In genomic region chr21:18244721-18245486, GRCh38 we compare ENCODE assay signal across 9 cellular contexts. TPM values are rescaled to one million over a fixed set of nuclear protein-coding genes. Genes with fewer than 3 reads are reported as not detected.
DNase-seq lines count a peak whose midpoint lies in the region; ATAC-seq, FAIRE-seq and TF ChIP-seq lines count a peak whose summit lies in the region.
"Had no signal": no experiment of that assay in that cellular context is flagged by ENCODE, and none has a peak within 500 bp of the region (broad histone marks: within the 10 kb centered on the region; RNA-seq: fewer than 3 reads in every experiment).

Gene CHODL, plus strand, starts transcription at chr21:18244833. Its CDS starts 391 bp downstream, at chr21:18245224.

- H3K9me3 ChIP-seq in MG63 (no peaks in the 10 kb centered on the region), duodenal mucosa (ENCODE audit: control insufficient read depth in 1 of 2, low read length in 2 of 2) (no peaks in the 10 kb centered on the region), HepG2 (ENCODE audit: low read length) (no peaks in the 10 kb centered on the region), small intestine (ENCODE audit: control insufficient read depth, low read depth) (no peaks in the 10 kb centered on the region)

- H3K36me3 Mint-ChIP-seq in stimulated activated naive B cell treated with anti-CD40 and anti-IgM and Interleukin-4, amounts not matched to agents 10 μg/mL and 1 μg/mL and 100 μg/mL, for 72 hours: no peaks in the 10 kb centered on the region

- no peaks in the 10 kb centered on the region for H3K79me2 ChIP-seq in HepG2 (ENCODE audit: insufficient read depth, low read length)

- peaks cover 19 to 28% of the 10 kb centered on the region in 2 donors for H3K27me3 Mint-ChIP-seq in stimulated activated naive B cell treated with anti-CD40 and anti-IgM and Interleukin-4, amounts not matched to agents 10 μg/mL and 1 μg/mL and 100 μg/mL, for 72 hours

- no peak for TF ChIP-seq RAD21 in HepG2 (CRISPR knock-in tag; IDR thresholded peaks at IDR 0.05)

- TF ChIP-seq CTCF in HepG2 (CRISPR knock-in tag; IDR thresholded peaks at IDR 0.05) (no peak), GM10248 (IDR thresholded peaks at IDR 0.05; ENCODE audit: control extremely low read depth, extremely low read depth, low read depth, missing control alignments) (no peak)

- FAIRE-seq in HepG2 (lab: Jason Lieb, UNC): no peak
- no peak for FAIRE-seq in small intestine (lab: Jason Lieb, UNC)

- CTCF ChIA-PET in HepG2 (lab: Yijun Ruan, JAX; ENCODE audit: low intra/inter-chr PET ratio, low total read pairs) (no interaction called here), GM10248 (lab: Yijun Ruan, JAX) (no interaction called here)

- no peak for TF ChIP-seq POLR2A in HepG2 (IDR thresholded peaks at IDR 0.05; ENCODE audit: insufficient read depth in 1 of 2, low read depth in 2 of 2, low read length in 2 of 2)

- peak within 1 kb of the TSS; percentile 20 for H2AFZ ChIP-seq in HepG2 (ENCODE audit: low read length)

- in situ Hi-C loops in HepG2 (cut with HindIII; ENCODE audit: extremely low pct_ligation_motif_present, low pct_unique_long_range_greater_than_20kb): no loop called here

- ATAC-seq in HepG2 (peak; percentile 65), GM19455 (IDR thresholded peaks at IDR 0.05; ENCODE audit: unreplicated experiment) (no peak), HG03457 (IDR thresholded peaks at IDR 0.05; ENCODE audit: unreplicated experiment) (no peak)
- peak; percentile 5 to 22 for ATAC-seq in stimulated activated naive B cell treated with anti-CD40 and anti-IgM and Interleukin-4, amounts not matched to agents 10 μg/mL and 1 μg/mL and 100 μg/mL, for 72 hours (replicated peaks)

- H3K4me1 Mint-ChIP-seq in stimulated activated naive B cell treated with anti-CD40 and anti-IgM and Interleukin-4, amounts not matched to agents 10 μg/mL and 1 μg/mL and 100 μg/mL, for 72 hours: no peaks in the 10 kb centered on the region

- H3K27ac ChIP-seq in duodenal mucosa (ENCODE audit: low read depth, low read length) (no peak within 1 kb of the TSS), HepG2 (ENCODE audit: extremely low read length, insufficient read depth, low read length) (no peak within 1 kb of the TSS), small intestine (ENCODE audit: low read depth in 1 of 2, low read length in 1 of 2) (no peak within 1 kb of the TSS)

- peak within 1 kb of the TSS in 1 of 2 donors; percentile 50 for H3K4me3 Mint-ChIP-seq in stimulated activated naive B cell treated with anti-CD40 and anti-IgM and Interleukin-4, amounts not matched to agents 10 μg/mL and 1 μg/mL and 100 μg/mL, for 72 hours
- H3K4me3 Mint-ChIP-seq: naive thymus-derived CD8-positive, alpha-beta T cell had no signal

- no peaks in the 10 kb centered on the region for H3K36me3 ChIP-seq in MG63
- no peaks in the 10 kb centered on the region for H3K36me3 ChIP-seq in duodenal mucosa (ENCODE audit: control insufficient read depth in 1 of 2, insufficient read depth in 2 of 2, low read length in 2 of 2)
- no peaks in the 10 kb centered on the region for H3K36me3 ChIP-seq in HepG2 (replicated peaks in 1 of 2; ENCODE audit: control insufficient read depth in 1 of 2, insufficient read depth in 2 of 2, low read length in 2 of 2)
- no peaks in the 10 kb centered on the region for H3K36me3 ChIP-seq in small intestine (ENCODE audit: control insufficient read depth in 2 of 2, insufficient read depth in 2 of 2, low read length in 2 of 2)

- intact Hi-C loops in HepG2 (cut with micrococcal nuclease; ENCODE audit: unreplicated experiment): no loop called here

- no peaks in the 10 kb centered on the region for H3K9me3 Mint-ChIP-seq in stimulated activated naive B cell treated with anti-CD40 and anti-IgM and Interleukin-4, amounts not matched to agents 10 μg/mL and 1 μg/mL and 100 μg/mL, for 72 hours

- H3K4me2 ChIP-seq in HepG2 (ENCODE audit: low read depth, low read length): peak within 1 kb of the TSS; percentile 22

- no peak for TF ChIP-seq EP300 in HepG2 (IDR thresholded peaks at IDR 0.05; ENCODE audit: low read depth in 2 of 2, low read length in 2 of 2)
- no peak for TF ChIP-seq EP300 in HepG2 (CRISPR knock-in tag; IDR thresholded peaks at IDR 0.05; ENCODE audit: borderline replicate concordance)

- WGBS in HepG2 (ENCODE audit: low lambda C conversion rate): 32% methylated on average over 7 of the region's 72 CpGs
- 3 to 15% (median 3%) methylated on average over 61 to 72 of the region's 72 CpGs for WGBS in small intestine, 3 donors

- POLR2A ChIA-PET in HepG2 (lab: Yijun Ruan, JAX): no interaction called here
- POLR2A ChIA-PET in GM10248 (lab: Yijun Ruan, JAX): no interaction called here

- H3K27me3 ChIP-seq in MG63: no peaks in the 10 kb centered on the region
- H3K27me3 ChIP-seq in duodenal mucosa (ENCODE audit: control insufficient read depth in 1 of 2, insufficient read depth in 2 of 2, low read length in 2 of 2): peaks cover 15 to 21% of the 10 kb centered on the region in 2 donors
- peaks cover 0 to 5% of the 10 kb centered on the region in 2 experiments; a peak in 1 of 5 replicates for H3K27me3 ChIP-seq in HepG2 (ENCODE audit: control insufficient read depth in 1 of 2, insufficient read depth in 2 of 2, low read length in 2 of 2)
- peaks cover 3 to 4% of the 10 kb centered on the region in 2 donors for H3K27me3 ChIP-seq in small intestine (ENCODE audit: control insufficient read depth in 2 of 2, insufficient read depth in 2 of 2, low read length in 2 of 2)

- H3K9ac ChIP-seq in duodenal mucosa (ENCODE audit: low read depth in 1 of 2, low read length in 2 of 2) (no peak within 1 kb of the TSS), HepG2 (ENCODE audit: insufficient read depth, low read depth, low read length) (no peak within 1 kb of the TSS)

- no peaks in the 10 kb centered on the region for H4K20me1 ChIP-seq in HepG2 (ENCODE audit: insufficient read depth, low read length)

- H3K4me3 ChIP-seq in MG63 (peak within 1 kb of the TSS; percentile 51), duodenal mucosa (ENCODE audit: low read depth in 1 of 2, low read length in 2 of 2) (peak within 1 kb of the TSS; percentile 34 to 40), HepG2 (replicated peaks in 1 of 3; ENCODE audit: insufficient read depth in 1 of 3, low read depth in 2 of 3, low read length in 3 of 3) (no peak within 1 kb of the TSS), small intestine (ENCODE audit: low read depth in 1 of 2, low read length in 2 of 2) (no peak within 1 kb of the TSS)

- H3K4me1 ChIP-seq in duodenal mucosa (ENCODE audit: control insufficient read depth in 1 of 2, insufficient read depth in 2 of 2, low read length in 2 of 2) (peaks cover 0 to 3% of the 10 kb centered on the region in 2 donors), HepG2 (ENCODE audit: insufficient read depth, low read length) (peaks cover 9% of the 10 kb centered on the region; the same call in 1 of the 2 replicates), small intestine (ENCODE audit: control insufficient read depth in 2 of 2, insufficient read depth in 1 of 2, low read depth in 1 of 2, low read length in 1 of 2) (no peaks in the 10 kb centered on the region)

- no peak within 1 kb of the TSS for H3K27ac Mint-ChIP-seq in stimulated activated naive B cell treated with anti-CD40 and anti-IgM and Interleukin-4, amounts not matched to agents 10 μg/mL and 1 μg/mL and 100 μg/mL, for 72 hours

- BruUV-seq in HepG2 (replicated peaks; lab: Mats Ljungman, UMichigan): no TSS peak

- DNase-seq in MG63 (peak; percentile 47), HepG2 (ENCODE audit: low spot score) (no peak), GM10248 (ENCODE audit: extremely low spot score) (no peak), small intestine (no peak)
- DNase-seq in stimulated activated naive B cell treated with anti-CD40 and anti-IgM and Interleukin-4, amounts not matched to agents 10 μg/mL and 1 μg/mL and 100 μg/mL, for 72 hours: no peak
- DNase-seq: naive thymus-derived CD8-positive, alpha-beta T cell had no signal

TF ChIP-seq in HepG2, 621 proteins besides CTCF, POLR2A, EP300 and RAD21 (continues in another document):
- TF ChIP-seq ZNF747 (CRISPR knock-in tag; IDR thresholded peaks at IDR 0.05; ENCODE audit: borderline replicate concordance): no peak
- no peak for TF ChIP-seq FOXO4 (CRISPR knock-in tag; conservative IDR thresholded peaks at IDR 0.05)
- no peak for TF ChIP-seq KLF11 (CRISPR knock-in tag; IDR thresholded peaks at IDR 0.05)

RNA-seq across cellular contexts. Expression of gene CHODL, which starts in this region (rescaled TPM):
- total RNA-seq in MG63 (2014; rRNA removed; shearing (Covaris generic); ENCODE audit: low replicate concordance): 7.6 and 8.3 TPM in 2 replicates
- total RNA-seq in HepG2 (2016; rRNA removed; fragmentation: Illumina TruSeq; extraction: Trizol): not detected in 2 replicates
- total RNA-seq in HepG2 (2016; cell fraction: cytosol; rRNA removed; fragmentation: Illumina TruSeq; extraction: Trizol; ENCODE audit: low read depth): not detected in 2 replicates
- not detected in 2 replicates for total RNA-seq in HepG2 (2016; cell fraction: insoluble cytoplasmic fraction; rRNA removed; fragmentation: Illumina TruSeq; extraction: Trizol)
- not detected in 2 replicates for total RNA-seq in HepG2 (2016; cell fraction: membrane; rRNA removed; fragmentation: Illumina TruSeq; extraction: Trizol)
- not detected in 2 replicates for total RNA-seq in HepG2 (2016; cell fraction: nucleus; rRNA removed; fragmentation: Illumina TruSeq; extraction: Trizol)
- polyA plus RNA-seq in HepG2 (2011; rRNA removed): not detected in 2 replicates
- not detected in 2 replicates for polyA plus RNA-seq in HepG2 (2011; cell fraction: cytosol; rRNA removed)
- polyA plus RNA-seq in HepG2 (2011; cell fraction: nucleus; rRNA removed): not detected in 2 replicates
- polyA plus RNA-seq in HepG2 (2012): not detected in 2 replicates
- not detected in 2 replicates for polyA plus RNA-seq in HepG2 (2016; cell fraction: cytosol; fragmentation: Illumina TruSeq; extraction: Trizol; ENCODE audit: low read depth)
- polyA plus RNA-seq in HepG2 (2016; cell fraction: insoluble cytoplasmic fraction; fragmentation: Illumina TruSeq; extraction: Trizol; ENCODE audit: low read depth): not detected in 2 replicates
- polyA plus RNA-seq in HepG2 (2016; cell fraction: membrane; fragmentation: Illumina TruSeq; extraction: Trizol; ENCODE audit: low read depth): not detected in 2 replicates
- not detected in 2 replicates for polyA plus RNA-seq in HepG2 (2016; cell fraction: nucleus; fragmentation: Illumina TruSeq; extraction: Trizol; ENCODE audit: insufficient read depth, low read depth)
- polyA minus RNA-seq in HepG2 (2011; rRNA and poly(A)+ RNA removed; ENCODE audit: low replicate concordance): not detected in 2 replicates
- polyA minus RNA-seq in HepG2 (2011; cell fraction: cytosol; rRNA and poly(A)+ RNA removed): not detected in 2 replicates
- polyA minus RNA-seq in HepG2 (2011; cell fraction: nucleus; rRNA and poly(A)+ RNA removed): not detected in 2 replicates
- polyA plus RNA-seq in small intestine: under 1 TPM in 2 of 3 donors, not detected in 1; 0.16 to 0.22 TPM

Comparison
In these comparisons a context has a peak if more than half of its experiments do, and no peak if none do; other contexts are left out.
1. Peak in ATAC-seq and H3K4me2 ChIP-seq in HepG2; RNA of the gene not detected or under 1 TPM.
2. H3K4me3 ChIP-seq: peak in MG63 (single experiment) and duodenal mucosa (2 of 2); none in HepG2 (0 of 3) and small intestine (0 of 2).
3. ATAC-seq: peak in stimulated activated naive B cell treated with anti-CD40 and anti-IgM and Interleukin-4, amounts not matched to agents 10 μg/mL and 1 μg/mL and 100 μg/mL, for 72 hours (2 of 2); none in GM19455 (single experiment) and HG03457 (single experiment).